ENCODE assay signal across 8 cellular contexts in the genomic region with DNA sequence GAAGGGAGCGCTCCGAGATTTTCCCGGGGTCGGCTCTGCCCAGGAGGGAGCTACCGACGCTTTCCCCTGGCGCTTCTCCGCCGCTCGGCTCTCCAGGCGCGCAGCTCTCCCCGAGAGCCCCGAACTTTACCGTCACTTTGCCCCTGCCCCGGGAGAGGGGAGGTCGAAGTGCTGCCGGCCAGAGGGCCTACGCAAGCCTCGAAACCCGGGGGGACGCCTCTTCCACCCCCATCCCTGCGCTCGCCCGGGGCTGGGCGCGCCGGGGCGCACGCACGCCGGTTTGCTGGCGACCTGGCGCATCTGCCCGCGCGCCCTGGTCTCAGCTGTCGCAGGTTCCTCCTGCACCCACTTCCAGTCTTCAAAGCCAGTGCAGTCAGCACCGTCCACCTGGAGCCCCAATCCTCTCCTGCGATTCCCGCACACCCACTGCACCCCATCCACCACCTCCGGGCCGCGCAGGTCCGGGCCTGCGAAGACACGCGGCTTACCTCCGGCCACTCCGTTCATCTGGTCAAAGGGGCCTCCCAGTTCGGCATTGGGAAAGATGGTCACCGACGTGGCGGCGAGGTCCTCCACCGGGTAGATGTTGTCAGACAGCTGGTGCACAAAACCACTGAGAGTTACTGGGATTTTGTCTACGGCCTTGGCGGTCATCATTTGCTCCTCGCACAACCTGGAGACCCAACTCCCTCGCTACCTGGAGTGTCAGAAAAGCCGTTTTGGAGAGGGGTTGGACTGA.
DNase-seq lines count a peak whose midpoint lies in the region; ATAC-seq and TF ChIP-seq lines count a peak whose summit lies in the region.

No MANE protein-coding gene starts in this region.

- no peaks in the 10 kb centered on the region for H3K79me2 ChIP-seq in Loucy (ENCODE audit: insufficient read depth, low read length)

- peaks cover 3% of the 10 kb centered on the region for H4K20me1 ChIP-seq in Loucy (ENCODE audit: insufficient read depth, low read length, poor library complexity, severe bottlenecking)

- H3K9ac ChIP-seq in Loucy (ENCODE audit: low read depth, low read length, poor library complexity, severe bottlenecking) = peak overlapping the region; percentile 47

- H3F3A ChIP-seq in Loucy (ENCODE audit: low read depth) = peaks cover 3% of the 10 kb centered on the region; the same call in 1 of the 2 replicates

- peak overlapping the region; percentile 94 for H2AFZ ChIP-seq in Loucy (ENCODE audit: low read length)

- peak overlapping the region; percentile 65 for H3K4me3 ChIP-seq in AG04449 (ENCODE audit: low read depth, low read length)
- H3K4me3 ChIP-seq in Loucy (ENCODE audit: low read length, poor library complexity, severe bottlenecking) = peak overlapping the region; percentile 76

- H3K36me3 ChIP-seq in Loucy (ENCODE audit: insufficient read depth, low read length) = no peaks in the 10 kb centered on the region

- no peak for TF ChIP-seq CTCF in AG04449 (IDR thresholded peaks at IDR 0.05; ENCODE audit: insufficient read depth, low read length, missing control alignments)
- TF ChIP-seq CTCF in Loucy (conservative IDR thresholded peaks at IDR 0.05; ENCODE audit: low read length) = no peak

- no peaks in the 10 kb centered on the region for H3K9me2 ChIP-seq in Loucy (replicated peaks; ENCODE audit: low read depth, low read length)

- ATAC-seq in GM21423 (IDR thresholded peaks at IDR 0.05; ENCODE audit: unreplicated experiment) = no peak
- ATAC-seq in GM21529 (IDR thresholded peaks at IDR 0.05; ENCODE audit: unreplicated experiment) = no peak

- H3K4me2 ChIP-seq in Loucy (ENCODE audit: low read depth, low read length, poor library complexity, severe bottlenecking) = peak overlapping the region; percentile 100

- H3K4me1 ChIP-seq in Loucy (ENCODE audit: insufficient read depth, low read length, poor library complexity, severe bottlenecking) = peaks cover 9% of the 10 kb centered on the region

- H3K27me3 ChIP-seq in Loucy (ENCODE audit: insufficient read depth, low read length, poor library complexity, severe bottlenecking) = peaks cover 9% of the 10 kb centered on the region

- POLR2A ChIA-PET in AG04449 (lab: Yijun Ruan, JAX) = interaction anchor here (1.7 kb wide), 1 partner anchor 11 kb away, joined by 5 read pairs; a partner anchor contains a TSS

- no peaks in the 10 kb centered on the region for H3K9me3 ChIP-seq in Loucy (ENCODE audit: insufficient read depth, low read depth, low read length)

- CTCF ChIA-PET in AG04449 (lab: Yijun Ruan, JAX) = interaction anchor here (1.2 to 4.7 kb wide), 6 partner anchors 8 to 269 kb away, joined by 3 to 79 read pairs (median 13); no protein-coding TSS in a partner anchor

- DNase-seq in AG04449 (ENCODE audit: low read depth, low spot score) (no peak), amniotic epithelial cell (ENCODE audit: low read depth) (peak; percentile 8), iPS-NIHi7 (ENCODE audit: extremely low spot score) (peak; percentile 22), GM19240 (ENCODE audit: insufficient read length, low spot score) (no peak)
- DNase-seq in stimulated activated CD4-positive, alpha-beta T cell treated with anti-CD3 and anti-CD28 coated beads, Interleukin-2, amount 100 ng/mL, for 24 hours = peak; percentile 42 to 45

Comparison
In these comparisons a context has a peak if more than half of its experiments do, and no peak if none do; other contexts are left out.
1. DNase-seq: peak in amniotic epithelial cell (single experiment), iPS-NIHi7 (single experiment) and stimulated activated CD4-positive, alpha-beta T cell treated with anti-CD3 and anti-CD28 coated beads, Interleukin-2, amount 100 ng/mL, for 24 hours (2 of 2); none in AG04449 (single experiment) and GM19240 (single experiment).